8 cellular contexts compared by ENCODE assay signal in the genomic region with DNA sequence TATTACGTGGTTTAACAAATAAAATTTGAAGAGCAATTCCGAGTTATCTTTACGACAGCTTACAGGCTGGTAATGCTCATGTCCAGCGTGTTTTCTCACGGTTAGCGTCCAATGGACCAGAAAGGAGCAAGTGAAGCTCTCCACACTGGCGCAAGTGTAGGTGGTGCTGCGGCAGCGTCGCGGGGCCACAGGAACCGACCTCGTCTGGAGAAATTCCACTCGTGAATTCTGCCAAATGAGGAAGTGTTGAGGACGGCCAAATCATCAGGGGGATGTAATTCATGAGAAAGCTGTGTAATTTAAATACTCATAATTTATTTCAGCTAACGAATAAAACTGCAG. TPM values are rescaled to one million over a fixed set of nuclear protein-coding genes. Genes with fewer than 3 reads are reported as not detected.
DNase-seq lines count a peak whose midpoint lies in the region; ATAC-seq lines count a peak whose summit lies in the region.

No MANE protein-coding gene starts in this region.

- peak overlapping the region; percentile 98 for H3K27ac Mint-ChIP-seq in activated CD4-positive, alpha-beta T cell treated with anti-CD3 and anti-CD28 coated beads, Interleukin-2, amount 10 ng/mL, durations not matched to agents 7 days and 5 days
- peak overlapping the region; percentile 75 for H3K27ac Mint-ChIP-seq in activated T-helper 1 cell treated with anti-CD3 and anti-CD28 coated beads, Interleukin-12 subunit alpha, Interleukin-12 subunit beta, Interleukin-2, Interleukin-4 antibody, amounts not matched to agents 30 ng/mL and 10 ng/mL and 1 ng/mL, durations not matched to agents 14 hours and 24 hours and 36 hours

- peaks cover 40% of the 10 kb centered on the region for H3K36me3 Mint-ChIP-seq in activated CD4-positive, alpha-beta T cell treated with anti-CD3 and anti-CD28 coated beads, Interleukin-2, amount 10 ng/mL, durations not matched to agents 7 days and 5 days (ENCODE audit: low read depth)
- peaks cover 38% of the 10 kb centered on the region for H3K36me3 Mint-ChIP-seq in activated T-helper 1 cell treated with anti-CD3 and anti-CD28 coated beads, Interleukin-12 subunit alpha, Interleukin-12 subunit beta, Interleukin-2, Interleukin-4 antibody, amounts not matched to agents 30 ng/mL and 10 ng/mL and 1 ng/mL, durations not matched to agents 14 hours and 24 hours and 36 hours (ENCODE audit: low read depth)

- H3K36me3 ChIP-seq in iPS-20b (ENCODE audit: insufficient read depth, low read depth, low read length) (peaks cover 23% of the 10 kb centered on the region; the same call in 1 of the 2 replicates), stomach smooth muscle (ENCODE audit: control insufficient read depth in 2 of 2, insufficient read depth in 2 of 2, low read length in 2 of 2) (peaks cover 11 to 20% of the 10 kb centered on the region in 2 donors)

- intact Hi-C loops in activated T-helper 1 cell treated with anti-CD3 and anti-CD28 coated beads, Interleukin-12 subunit alpha, Interleukin-12 subunit beta, Interleukin-2, Interleukin-4 antibody, amounts not matched to agents 30 ng/mL and 10 ng/mL and 1 ng/mL, durations not matched to agents 14 hours and 24 hours and 36 hours (cut with micrococcal nuclease): loop anchor here (1.0 to 10.0 kb wide), 5 partner anchors 55 to 261 kb away; partner anchors contain the start of genes ZNF248, ZNF25 and ZNF33A

- peaks cover 32% of the 10 kb centered on the region for H3K4me1 Mint-ChIP-seq in activated CD4-positive, alpha-beta T cell treated with anti-CD3 and anti-CD28 coated beads, Interleukin-2, amount 10 ng/mL, durations not matched to agents 7 days and 5 days
- H3K4me1 Mint-ChIP-seq in activated T-helper 1 cell treated with anti-CD3 and anti-CD28 coated beads, Interleukin-12 subunit alpha, Interleukin-12 subunit beta, Interleukin-2, Interleukin-4 antibody, amounts not matched to agents 30 ng/mL and 10 ng/mL and 1 ng/mL, durations not matched to agents 14 hours and 24 hours and 36 hours (ENCODE audit: low read depth): peaks cover 26% of the 10 kb centered on the region

- H3K9ac ChIP-seq in iPS-20b (ENCODE audit: low read depth, low read length) (peak overlapping the region; percentile 21; the same call in 1 of the 2 replicates), stomach smooth muscle (ENCODE audit: low read length in 2 of 2) (peak overlapping the region; percentile 97 to 98)

- CTCF ChIA-PET in activated CD4-positive, alpha-beta T cell treated with anti-CD3 and anti-CD28 coated beads, Interleukin-2, amount 10 ng/mL, durations not matched to agents 7 days and 5 days (lab: Charles Lee): interaction anchor here (1.2 kb wide), 1 partner anchor 117 kb away, joined by 5 read pairs; no protein-coding TSS in a partner anchor

- H3K9me3 Mint-ChIP-seq in activated CD4-positive, alpha-beta T cell treated with anti-CD3 and anti-CD28 coated beads, Interleukin-2, amount 10 ng/mL, durations not matched to agents 7 days and 5 days: peaks cover 10% of the 10 kb centered on the region
- peaks cover 20% of the 10 kb centered on the region for H3K9me3 Mint-ChIP-seq in activated T-helper 1 cell treated with anti-CD3 and anti-CD28 coated beads, Interleukin-12 subunit alpha, Interleukin-12 subunit beta, Interleukin-2, Interleukin-4 antibody, amounts not matched to agents 30 ng/mL and 10 ng/mL and 1 ng/mL, durations not matched to agents 14 hours and 24 hours and 36 hours

- H3K9me3 ChIP-seq in iPS-20b (ENCODE audit: insufficient read depth, low read depth, low read length) (peaks cover 24% of the 10 kb centered on the region), stomach smooth muscle (ENCODE audit: control insufficient read depth in 2 of 2, low read length in 2 of 2) (no peaks in the 10 kb centered on the region)

- H3K4me3 Mint-ChIP-seq in activated CD4-positive, alpha-beta T cell treated with anti-CD3 and anti-CD28 coated beads, Interleukin-2, amount 10 ng/mL, durations not matched to agents 7 days and 5 days: peak overlapping the region; percentile 92
- peak overlapping the region; percentile 87 for H3K4me3 Mint-ChIP-seq in activated T-helper 1 cell treated with anti-CD3 and anti-CD28 coated beads, Interleukin-12 subunit alpha, Interleukin-12 subunit beta, Interleukin-2, Interleukin-4 antibody, amounts not matched to agents 30 ng/mL and 10 ng/mL and 1 ng/mL, durations not matched to agents 14 hours and 24 hours and 36 hours

- POLR2A ChIA-PET in activated CD4-positive, alpha-beta T cell treated with anti-CD3 and anti-CD28 coated beads, Interleukin-2, amount 10 ng/mL, durations not matched to agents 7 days and 5 days (lab: Charles Lee): no interaction called here

- H3K27me3 Mint-ChIP-seq in activated CD4-positive, alpha-beta T cell treated with anti-CD3 and anti-CD28 coated beads, Interleukin-2, amount 10 ng/mL, durations not matched to agents 7 days and 5 days: no peaks in the 10 kb centered on the region
- H3K27me3 Mint-ChIP-seq in activated T-helper 1 cell treated with anti-CD3 and anti-CD28 coated beads, Interleukin-12 subunit alpha, Interleukin-12 subunit beta, Interleukin-2, Interleukin-4 antibody, amounts not matched to agents 30 ng/mL and 10 ng/mL and 1 ng/mL, durations not matched to agents 14 hours and 24 hours and 36 hours (ENCODE audit: insufficient read depth): no peaks in the 10 kb centered on the region

- H3K27ac ChIP-seq in iPS-20b (ENCODE audit: low read length) (no peak overlapping the region), stomach smooth muscle (ENCODE audit: low read length) (peak overlapping the region; percentile 89)

- H3K27me3 ChIP-seq in iPS-20b (ENCODE audit: insufficient read depth, low read length) (no peaks in the 10 kb centered on the region), stomach smooth muscle (ENCODE audit: control insufficient read depth in 1 of 2, insufficient read depth in 2 of 2, low read length in 2 of 2) (no peaks in the 10 kb centered on the region)

- no peak for DNase-seq in activated CD4-positive, alpha-beta T cell treated with anti-CD3 and anti-CD28 coated beads, Interleukin-2, amount 10 ng/mL, durations not matched to agents 7 days and 5 days
- no peak for DNase-seq in activated CD4-positive, alpha-beta T cell treated with anti-CD3 and anti-CD28 coated beads for 1 hour
- DNase-seq in activated T-helper 1 cell treated with anti-CD3 and anti-CD28 coated beads, Interleukin-12 subunit alpha, Interleukin-12 subunit beta, Interleukin-2, Interleukin-4 antibody, amounts not matched to agents 30 ng/mL and 10 ng/mL and 1 ng/mL, durations not matched to agents 14 hours and 24 hours and 36 hours (ENCODE audit: low spot score): no peak
- DNase-seq in NCI-H1436 treated with DMSO at 0.1 percent for 48 hours (lab: John Stamatoyannopoulos, UW) (no peak), DMS114 treated with DMSO at 0.1 percent for 48 hours (lab: John Stamatoyannopoulos, UW; ENCODE audit: unreplicated experiment) (no peak)

- H3K4me1 ChIP-seq in iPS-20b (ENCODE audit: insufficient read depth, low read length) (no peaks in the 10 kb centered on the region), stomach smooth muscle (ENCODE audit: control insufficient read depth, insufficient read depth, low read length) (peaks cover 8% of the 10 kb centered on the region)

- peak overlapping the region; percentile 83 for H3K4me3 ChIP-seq in iPS-20b (ENCODE audit: low read length)
- H3K4me3 ChIP-seq in stomach smooth muscle (ENCODE audit: low read length in 2 of 2): peak overlapping the region; percentile 68 to 96

- ATAC-seq in HG03064 (IDR thresholded peaks at IDR 0.05; ENCODE audit: low read depth, unreplicated experiment): peak; percentile 35

RNA-seq across cellular contexts. Expression of gene ZNF37A, which starts 0.3 kb away (rescaled TPM):
- 10 to 100 TPM; 17.3 to 22.3 TPM for total RNA-seq in activated CD4-positive, alpha-beta T cell treated with anti-CD3 and anti-CD28 coated beads, Interleukin-2, amount 10 ng/mL, durations not matched to agents 7 days and 5 days
- 29.3 and 30.3 TPM in 2 replicates for total RNA-seq in activated T-helper 1 cell treated with anti-CD3 and anti-CD28 coated beads, Interleukin-12 subunit alpha, Interleukin-12 subunit beta, Interleukin-2, Interleukin-4 antibody, amounts not matched to agents 30 ng/mL and 10 ng/mL and 1 ng/mL, durations not matched to agents 14 hours and 24 hours and 36 hours
